ENCODE assay signal across 8 cellular contexts in genomic region chr10:89644967-89645741, GRCh38. TPM values are rescaled to one million over a fixed set of nuclear protein-coding genes. Genes with fewer than 3 reads are reported as not detected.
DNase-seq lines count a peak whose midpoint lies in the region; ATAC-seq lines count a peak whose summit lies in the region.

TSS of gene PANK1 (minus strand) at chr10:89645242. CDS start at chr10:89644891, 351 bp downstream.

- peak within 1 kb of the TSS; percentile 75 for H3K27ac ChIP-seq in epithelial cell of prostate

- peak within 1 kb of the TSS; percentile 98 for H3K9ac ChIP-seq in NT2/D1 (ENCODE audit: insufficient read length, low read depth)

- no peaks in the 10 kb centered on the region for H3K4me1 ChIP-seq in NT2/D1 (ENCODE audit: insufficient read depth, insufficient read length)

- peaks cover 5% of the 10 kb centered on the region for H3K36me3 ChIP-seq in NT2/D1 (ENCODE audit: insufficient read depth, insufficient read length, low read length)

- peaks cover 8% of the 10 kb centered on the region; the same call in 1 of the 2 replicates for H3K9me3 ChIP-seq in NT2/D1 (ENCODE audit: insufficient read depth, low read length)

- H3K27me3 ChIP-seq in NT2/D1 (ENCODE audit: insufficient read depth, insufficient read length), result no peaks in the 10 kb centered on the region

- ATAC-seq in GM19468 (IDR thresholded peaks at IDR 0.05; ENCODE audit: extremely low read depth, unreplicated experiment), result peak; percentile 19

- in situ Hi-C loops in Caki2 (cut with HindIII; ENCODE audit: low pct_unique_long_range_greater_than_20kb, low sequenced_read_pairs), result no loop called here

- peak within 1 kb of the TSS; percentile 82 for H3K4me3 ChIP-seq in NT2/D1 (ENCODE audit: insufficient read length, low read depth)

- peak; percentile 78 for DNase-seq in Caki2 (ENCODE audit: low read depth)
- peak; percentile 92 for DNase-seq in HPDE6-E6E7 (ENCODE audit: extremely low spot score)
- peak; percentile 51 for DNase-seq in NT2/D1 (ENCODE audit: low read depth, low spot score)
- DNase-seq in activated T-cell treated with anti-CD3 and anti-CD28 coated beads for 4 hours, result peak; percentile 51
- peak; percentile 81 for DNase-seq in epithelial cell of prostate (ENCODE audit: low read depth, low spot score)
- peak; percentile 76 for DNase-seq in mucosa of gallbladder (ENCODE audit: low spot score)
- DNase-seq in stimulated activated CD8-positive, alpha-beta memory T cell treated with anti-CD3 and anti-CD28 coated beads, Interleukin-4, amount 100 ng/mL, for 48 hours, result peak; percentile 83

RNA-seq across cellular contexts. Expression of gene PANK1, which starts in this region (rescaled TPM):
- total RNA-seq in Caki2 (2014; rRNA removed; shearing (Covaris generic); ENCODE audit: low replicate concordance), result 2.8 and 4.5 TPM in 2 replicates
- total RNA-seq in mucosa of gallbladder, result 18.2 TPM

Comparison
In these comparisons a context has a peak if more than half of its experiments do, and no peak if none do; other contexts are left out.
1. Peak in every context shown above with its lines: DNase-seq, ATAC-seq, H3K4me3 ChIP-seq and H3K27ac ChIP-seq.